Comparison of ENCODE assay signal across 16 cellular contexts in the genomic region with DNA sequence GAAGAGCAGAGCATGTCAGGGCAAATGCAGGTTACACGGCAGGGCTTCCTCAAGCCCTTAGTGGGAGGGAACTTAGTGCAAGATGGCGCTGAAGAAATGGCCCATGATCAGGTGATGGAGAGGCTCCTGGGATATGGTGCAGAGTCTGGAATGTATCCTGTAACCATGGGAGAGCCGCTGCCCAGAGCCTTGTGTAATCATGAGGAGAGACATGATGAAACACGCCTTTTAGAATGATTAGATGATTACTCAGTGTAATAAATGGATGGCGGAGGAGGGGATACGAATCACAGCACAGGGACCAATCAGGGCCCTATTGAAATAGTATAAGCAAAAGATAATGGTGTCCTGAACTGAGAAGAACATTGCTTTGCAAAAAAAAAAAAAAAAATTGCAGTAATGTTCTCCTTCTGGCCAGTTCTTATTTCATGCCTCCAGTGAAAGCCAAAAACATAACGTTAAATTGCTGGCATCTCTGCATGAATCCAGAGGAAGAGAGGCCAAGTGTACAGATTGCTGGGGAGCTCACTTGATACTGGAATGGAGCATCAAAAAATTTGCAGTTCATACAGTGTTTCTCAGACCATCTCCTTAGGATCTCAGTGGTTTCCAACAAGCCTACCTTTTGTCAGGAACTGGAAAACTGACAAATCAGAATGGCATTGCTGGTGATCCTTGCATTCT.
DNase-seq lines count a peak whose midpoint lies in the region; TF ChIP-seq lines count a peak whose summit lies in the region.
"Had no signal": no experiment of that assay in that cellular context is flagged by ENCODE, and none has a peak within 500 bp of the region (broad histone marks: within the 10 kb centered on the region; RNA-seq: fewer than 3 reads in every experiment).

No MANE protein-coding gene starts in this region.

- H3K4me3 Mint-ChIP-seq in activated CD4-positive, alpha-beta T cell treated with anti-CD3 and anti-CD28 coated beads, Interleukin-2, amount 10 ng/mL, durations not matched to agents 7 days and 5 days = no peak overlapping the region
- H3K4me3 Mint-ChIP-seq: activated naive CD8-positive, alpha-beta T cell treated with anti-CD3 and anti-CD28 coated beads, Interleukin-2, amount 50 U/mL, for 24 hours; mesothelial cell of epicardium had no signal

- no peaks in the 10 kb centered on the region for H4K20me1 ChIP-seq in fibroblast of lung (ENCODE audit: control insufficient read depth, extremely low read depth, insufficient read depth, low read length)

- no peaks in the 10 kb centered on the region for H3K27me3 Mint-ChIP-seq in activated CD4-positive, alpha-beta T cell treated with anti-CD3 and anti-CD28 coated beads, Interleukin-2, amount 10 ng/mL, durations not matched to agents 7 days and 5 days
- H3K27me3 Mint-ChIP-seq: activated naive CD8-positive, alpha-beta T cell treated with anti-CD3 and anti-CD28 coated beads, Interleukin-2, amount 50 U/mL, for 24 hours had no signal

- no peaks in the 10 kb centered on the region for H3K4me1 Mint-ChIP-seq in activated CD4-positive, alpha-beta T cell treated with anti-CD3 and anti-CD28 coated beads, Interleukin-2, amount 10 ng/mL, durations not matched to agents 7 days and 5 days
- H3K4me1 Mint-ChIP-seq: activated naive CD8-positive, alpha-beta T cell treated with anti-CD3 and anti-CD28 coated beads, Interleukin-2, amount 50 U/mL, for 24 hours; mesothelial cell of epicardium had no signal

- no peaks in the 10 kb centered on the region for H3K4me1 ChIP-seq in fibroblast of lung (ENCODE audit: control insufficient read depth, extremely low read depth, insufficient read depth, low read length)
- no peaks in the 10 kb centered on the region for H3K4me1 ChIP-seq in A673 (ENCODE audit: insufficient read depth, low read length, poor library complexity, severe bottlenecking)
- H3K4me1 ChIP-seq in Peyer's patch = no peaks in the 10 kb centered on the region

- no peak overlapping the region for H3K9ac ChIP-seq in fibroblast of lung (ENCODE audit: insufficient read depth, low read length)

- H2AFZ ChIP-seq in fibroblast of lung (ENCODE audit: low read length) = no peak overlapping the region

- H3K27me3 ChIP-seq in fibroblast of lung (ENCODE audit: control insufficient read depth, insufficient read depth, low read length) = no peaks in the 10 kb centered on the region
- no peaks in the 10 kb centered on the region for H3K27me3 ChIP-seq in A673 (replicated peaks; ENCODE audit: insufficient read depth, low read depth, low read length, poor library complexity)
- no peaks in the 10 kb centered on the region for H3K27me3 ChIP-seq in Peyer's patch
- H3K27me3 ChIP-seq: neutrophil had no signal

- CTCF ChIA-PET in activated CD4-positive, alpha-beta T cell treated with anti-CD3 and anti-CD28 coated beads, Interleukin-2, amount 10 ng/mL, durations not matched to agents 7 days and 5 days (lab: Charles Lee) = no interaction called here
- CTCF ChIA-PET in A673 (lab: Charles Lee) = no interaction called here

- POLR2A ChIA-PET in activated CD4-positive, alpha-beta T cell treated with anti-CD3 and anti-CD28 coated beads, Interleukin-2, amount 10 ng/mL, durations not matched to agents 7 days and 5 days (lab: Charles Lee) = no interaction called here
- POLR2A ChIA-PET in A673 (lab: Charles Lee; ENCODE audit: low non-redundant PET) = no interaction called here

- H3K9me3 ChIP-seq in fibroblast of lung (ENCODE audit: control insufficient read depth, insufficient read depth, low read depth, low read length) = no peaks in the 10 kb centered on the region
- H3K9me3 ChIP-seq in A673 (ENCODE audit: low read depth, low read length, poor library complexity, severe bottlenecking) = no peaks in the 10 kb centered on the region
- no peaks in the 10 kb centered on the region for H3K9me3 ChIP-seq in Peyer's patch
- H3K9me3 ChIP-seq: neutrophil had no signal

- intact Hi-C loops in A673 (cut with micrococcal nuclease; ENCODE audit: unreplicated experiment) = no loop called here

- no peak overlapping the region for H3K4me3 ChIP-seq in fibroblast of lung (replicated peaks in 1 of 4; ENCODE audit: control extremely low read depth in 1 of 4, insufficient read depth in 1 of 4, low read depth in 3 of 4, low read length in 4 of 4)
- H3K4me3 ChIP-seq in A673 (ENCODE audit: low read depth, low read length, poor library complexity, severe bottlenecking) = no peak overlapping the region
- no peak overlapping the region for H3K4me3 ChIP-seq in Peyer's patch
- H3K4me3 ChIP-seq: smooth muscle cell had no signal

- TF ChIP-seq POLR2A in Peyer's patch (IDR thresholded peaks at IDR 0.05) = no peak

- H3K36me3 Mint-ChIP-seq in activated CD4-positive, alpha-beta T cell treated with anti-CD3 and anti-CD28 coated beads, Interleukin-2, amount 10 ng/mL, durations not matched to agents 7 days and 5 days (ENCODE audit: low read depth) = no peaks in the 10 kb centered on the region
- H3K36me3 Mint-ChIP-seq: mesothelial cell of epicardium had no signal

- DNase-seq in NCI-H2171 treated with DMSO at 0.1 percent for 48 hours (lab: John Stamatoyannopoulos, UW) = peak; percentile 53
- DNase-seq in NCI-H2171 (lab: John Stamatoyannopoulos, UW) = no peak
- DNase-seq in NCI-H748 treated with DMSO at 0.1 percent for 48 hours (lab: John Stamatoyannopoulos, UW) = peak; percentile 66
- peak; percentile 5 to 79 for DNase-seq in fibroblast of lung (ENCODE audit: low read depth in 2 of 2)
- peak; percentile 81 for DNase-seq in stromal cell of bone marrow (ENCODE audit: low read depth)
- DNase-seq in activated CD4-positive, alpha-beta T cell treated with anti-CD3 and anti-CD28 coated beads, Interleukin-2, amount 10 ng/mL, durations not matched to agents 7 days and 5 days = no peak
- no peak for DNase-seq in A673 (ENCODE audit: low spot score)
- DNase-seq in Peyer's patch = no peak
- DNase-seq: ACHN; activated naive CD8-positive, alpha-beta T cell treated with anti-CD3 and anti-CD28 coated beads, Interleukin-2, amount 50 U/mL, for 24 hours; activated T-cell treated with anti-CD3 and anti-CD28 coated beads for 4 hours; NCI-H2107; substantia nigra had no signal

- H3K36me3 ChIP-seq in fibroblast of lung (ENCODE audit: control insufficient read depth, insufficient read depth, low read length) (no peaks in the 10 kb centered on the region), A673 (ENCODE audit: insufficient read depth, low read length, poor library complexity, severe bottlenecking) (no peaks in the 10 kb centered on the region), Peyer's patch (no peaks in the 10 kb centered on the region)
- H3K36me3 ChIP-seq: neutrophil had no signal

- H3K27ac ChIP-seq in fibroblast of lung (ENCODE audit: insufficient read depth, low read length) (no peak overlapping the region), A673 (ENCODE audit: low read depth, low read length, poor library complexity, severe bottlenecking) (no peak overlapping the region), Peyer's patch (no peak overlapping the region)
- H3K27ac ChIP-seq: neutrophil had no signal

- no peak for TF ChIP-seq CTCF in fibroblast of lung (conservative IDR thresholded peaks at IDR 0.05 in 1 of 2, IDR thresholded peaks at IDR 0.05 in 1 of 2; ENCODE audit: low read depth in 1 of 2, low read length in 2 of 2)
- no peak for TF ChIP-seq CTCF in A673 (conservative IDR thresholded peaks at IDR 0.05; ENCODE audit: low read depth, low read length)
- no peak for TF ChIP-seq CTCF in Peyer's patch (IDR thresholded peaks at IDR 0.05)

- no peak overlapping the region for H3K4me2 ChIP-seq in fibroblast of lung (ENCODE audit: extremely low read depth, insufficient read depth, low read length)
- H3K4me2 ChIP-seq: smooth muscle cell had no signal

- no TSS peak for BruUV-seq in A673 (replicated peaks; lab: Mats Ljungman, UMichigan)

- no peaks in the 10 kb centered on the region for H3K79me2 ChIP-seq in fibroblast of lung (ENCODE audit: control insufficient read depth, insufficient read depth, low read length)

- peaks cover 28% of the 10 kb centered on the region for H3K9me3 Mint-ChIP-seq in activated CD4-positive, alpha-beta T cell treated with anti-CD3 and anti-CD28 coated beads, Interleukin-2, amount 10 ng/mL, durations not matched to agents 7 days and 5 days

- no peak overlapping the region for H3K27ac Mint-ChIP-seq in activated CD4-positive, alpha-beta T cell treated with anti-CD3 and anti-CD28 coated beads, Interleukin-2, amount 10 ng/mL, durations not matched to agents 7 days and 5 days
- H3K27ac Mint-ChIP-seq: activated naive CD8-positive, alpha-beta T cell treated with anti-CD3 and anti-CD28 coated beads, Interleukin-2, amount 50 U/mL, for 24 hours; mesothelial cell of epicardium had no signal

Comparison
In these comparisons a context has a peak if more than half of its experiments do, and no peak if none do; other contexts are left out.
1. DNase-seq: peak in NCI-H2171 treated with DMSO at 0.1 percent for 48 hours (single experiment), NCI-H748 treated with DMSO at 0.1 percent for 48 hours (single experiment), fibroblast of lung (2 of 2) and stromal cell of bone marrow (single experiment); none in NCI-H2171 (single experiment), activated CD4-positive, alpha-beta T cell treated with anti-CD3 and anti-CD28 coated beads, Interleukin-2, amount 10 ng/mL, durations not matched to agents 7 days and 5 days (single experiment), A673 (single experiment) and Peyer's patch (0 of 3).